36 cellular contexts compared by ENCODE assay signal in the genomic region with DNA sequence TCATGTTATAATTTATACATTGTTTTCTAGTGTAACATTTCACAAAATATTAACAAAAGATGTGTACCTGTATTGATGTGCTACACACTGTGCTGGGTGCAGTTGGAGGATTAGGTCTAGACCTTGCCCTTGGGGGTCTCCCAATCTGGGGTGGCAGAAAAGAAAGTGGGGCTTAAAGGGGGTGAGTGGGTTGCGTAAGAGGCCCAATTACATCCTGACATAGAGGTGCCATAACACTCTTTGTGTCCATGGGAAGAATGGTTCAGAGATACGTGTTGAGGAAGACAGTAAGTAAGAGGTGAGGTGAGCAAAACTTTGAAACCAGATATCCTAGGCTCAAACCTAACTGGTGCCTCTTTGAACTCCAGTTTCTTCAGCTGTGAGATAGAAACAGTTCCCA. TPM values are rescaled to one million over a fixed set of nuclear protein-coding genes. Genes with fewer than 3 reads are reported as not detected.
"Had no signal": no experiment of that assay in that cellular context is flagged by ENCODE, and none has a peak within 500 bp of the region (broad histone marks: within the 10 kb centered on the region; RNA-seq: fewer than 3 reads in every experiment).

No MANE protein-coding gene starts in this region.

- H3K9me3 Mint-ChIP-seq: activated CD4-positive, alpha-beta memory T cell treated with anti-CD3 and anti-CD28 coated beads for 36 hours; activated CD8-positive, alpha-beta T cell treated with anti-CD3 and anti-CD28 coated beads for 36 hours; activated T-cell treated with anti-CD3 and anti-CD28 coated beads, Interleukin-2, amount 50 U/mL, for 4 hours; activated T-cell treated with anti-CD3 and anti-CD28 coated beads, Interleukin-2, amount 50 U/mL, for 72 hours; activated T-helper 1 cell treated with anti-CD3 and anti-CD28 coated beads, Interleukin-12 subunit alpha, Interleukin-12 subunit beta, Interleukin-2, Interleukin-4 antibody, amounts not matched to agents 30 ng/mL and 10 ng/mL and 1 ng/mL, durations not matched to agents 14 hours and 24 hours and 36 hours; activated T-helper 17 cell treated with anti-CD3 and anti-CD28 coated beads, Interleukin-2, amount 50 U/mL, for 72 hours; central memory CD8-positive, alpha-beta T cell; T-helper 1 cell treated with Interleukin-12 subunit alpha and Interleukin-12 subunit beta and Interleukin-4 antibody, amounts not matched to agents 30 μg/mL and 1 μg/mL, for 36 hours; T-helper 2 cell treated with Interferon-gamma antibody and Interleukin-4, amounts not matched to agents 5 μg/mL and 100 μg/mL, for 36 hours had no signal

- H3K27me3 ChIP-seq: adrenal gland, cardiac muscle cell had no signal

- H3K27ac ChIP-seq: adrenal gland, cardiac muscle cell had no signal

- H3K27me3 Mint-ChIP-seq: activated CD4-positive, alpha-beta memory T cell treated with anti-CD3 and anti-CD28 coated beads for 36 hours; activated CD8-positive, alpha-beta T cell treated with anti-CD3 and anti-CD28 coated beads for 36 hours; activated naive CD8-positive, alpha-beta T cell treated with anti-CD3 and anti-CD28 coated beads for 36 hours; activated T-helper 17 cell treated with anti-CD3 and anti-CD28 coated beads, Interleukin-2, amount 50 U/mL, for 72 hours; central memory CD8-positive, alpha-beta T cell had no signal

- H3K4me1 ChIP-seq: adrenal gland had no signal

- H3K9me3 ChIP-seq: adrenal gland had no signal

- FAIRE-seq: bronchial epithelial cell had no signal

- DNase-seq: activated B cell treated with CpG ODN at 0.5 μM for 24 hours; activated CD4-positive, alpha-beta memory T cell treated with anti-CD3 and anti-CD28 coated beads for 36 hours; activated CD4-positive, alpha-beta T cell treated with anti-CD3 and anti-CD28 coated beads for 4 hours; activated CD4-positive, alpha-beta T cell treated with anti-CD3 and anti-CD28 coated beads, Interleukin-2, amount 10 ng/mL, durations not matched to agents 24 days and 14 days; activated CD4-positive, alpha-beta T cell treated with anti-CD3 and anti-CD28 coated beads, Interleukin-2, amount 50 U/mL, for 1 hour; activated CD4-positive, alpha-beta T cell treated with anti-CD3 and anti-CD28 coated beads, Interleukin-2, amount 50 U/mL, for 4 hours; activated CD4-positive, CD25-positive, alpha-beta regulatory T cell treated with anti-CD3 and anti-CD28 coated beads, Interleukin-2, amount 50 U/mL, for 72 hours; activated CD8-positive, alpha-beta memory T cell treated with anti-CD3 and anti-CD28 coated beads, Interleukin-2, amount 50 U/mL, for 4 hours; activated CD8-positive, alpha-beta T cell treated with anti-CD3 and anti-CD28 coated beads for 36 hours; activated effector memory CD4-positive, alpha-beta T cell treated with anti-CD3 and anti-CD28 coated beads, Interleukin-2, amount 50 U/mL, for 16 hours; activated gamma-delta T cell treated with Interleukin-2 at 50 U/mL for 16 hours; activated naive CD4-positive, alpha-beta T cell; activated naive CD4-positive, alpha-beta T cell treated with anti-CD3 and anti-CD28 coated beads for 36 hours; activated naive CD4-positive, alpha-beta T cell treated with anti-CD3 and anti-CD28 coated beads, Interleukin-2, amount 50 U/mL, for 16 hours; activated naive CD8-positive, alpha-beta T cell treated with anti-CD3 and anti-CD28 coated beads for 36 hours; activated T-cell treated with anti-CD3 and anti-CD28 coated beads for 4 hours; activated T-cell treated with anti-CD3 and anti-CD28 coated beads, Interleukin-2, amount 50 U/mL, for 1 hour; activated T-cell treated with anti-CD3 and anti-CD28 coated beads, Interleukin-2, amount 50 U/mL, for 4 hours; activated T-cell treated with anti-CD3 and anti-CD28 coated beads, Interleukin-2, amount 50 U/mL, for 72 hours; adrenal gland; amniotic stem cell; aorta; caudate nucleus; cerebellar nuclear complex; T-helper 1 cell; T-helper 2 cell; T-helper 9 cell had no signal

- H3K36me3 Mint-ChIP-seq: brain had no signal

- H3K27ac Mint-ChIP-seq: activated B cell treated with CpG ODN at 0.5 μM for 24 hours; activated CD4-positive, alpha-beta memory T cell treated with anti-CD3 and anti-CD28 coated beads for 36 hours; activated CD4-positive, alpha-beta T cell treated with anti-CD3 and anti-CD28 coated beads, Interleukin-2, amount 10 ng/mL, durations not matched to agents 24 days and 14 days; activated CD8-positive, alpha-beta T cell treated with anti-CD3 and anti-CD28 coated beads for 36 hours; activated naive CD4-positive, alpha-beta T cell treated with anti-CD3 and anti-CD28 coated beads for 36 hours; activated naive CD4-positive, alpha-beta T cell treated with anti-CD3 and anti-CD28 coated beads, Interleukin-2, amount 50 U/mL, for 72 hours; activated naive CD8-positive, alpha-beta T cell treated with anti-CD3 and anti-CD28 coated beads for 36 hours; activated T-cell treated with anti-CD3 and anti-CD28 coated beads, Interleukin-2, amount 50 U/mL, for 72 hours; activated T-helper 1 cell treated with anti-CD3 and anti-CD28 coated beads, Interleukin-12 subunit alpha, Interleukin-12 subunit beta, Interleukin-2, Interleukin-4 antibody, amounts not matched to agents 30 ng/mL and 10 ng/mL and 1 ng/mL, durations not matched to agents 14 hours and 24 hours and 36 hours; activated T-helper 17 cell treated with anti-CD3 and anti-CD28 coated beads, Interleukin-2, amount 50 U/mL, for 72 hours; brain; T-helper 1 cell treated with Interleukin-12 subunit alpha and Interleukin-12 subunit beta and Interleukin-4 antibody, amounts not matched to agents 30 μg/mL and 1 μg/mL, for 36 hours; T-helper 2 cell treated with Interferon-gamma antibody and Interleukin-4, amounts not matched to agents 5 μg/mL and 100 μg/mL, for 36 hours had no signal

- H3K4me3 ChIP-seq: adrenal gland, cardiac muscle cell had no signal

- ATAC-seq: activated CD8-positive, alpha-beta T cell treated with anti-CD3 and anti-CD28 coated beads for 36 hours; activated naive CD4-positive, alpha-beta T cell treated with anti-CD3 and anti-CD28 coated beads, Interleukin-2, amount 50 U/mL, for 72 hours; activated T-cell treated with anti-CD3 and anti-CD28 coated beads, Interleukin-2, amount 50 U/mL, for 4 hours; activated T-cell treated with anti-CD3 and anti-CD28 coated beads, Interleukin-2, amount 50 U/mL, for 72 hours; activated T-helper 17 cell treated with anti-CD3 and anti-CD28 coated beads, Interleukin-2, amount 50 U/mL, for 72 hours had no signal

- H3K36me3 ChIP-seq: adrenal gland, cardiac muscle cell had no signal

- H3K4me1 Mint-ChIP-seq: activated B cell treated with CpG ODN at 0.5 μM for 24 hours; activated CD4-positive, alpha-beta T cell treated with anti-CD3 and anti-CD28 coated beads, Interleukin-2, amount 10 ng/mL, durations not matched to agents 24 days and 14 days; activated naive CD8-positive, alpha-beta T cell treated with anti-CD3 and anti-CD28 coated beads for 36 hours; activated T-helper 17 cell treated with anti-CD3 and anti-CD28 coated beads, Interleukin-2, amount 50 U/mL, for 72 hours; brain; central memory CD8-positive, alpha-beta T cell had no signal

- H3K4me3 Mint-ChIP-seq: activated B cell treated with CpG ODN at 0.5 μM for 24 hours; activated CD4-positive, alpha-beta memory T cell treated with anti-CD3 and anti-CD28 coated beads for 36 hours; activated CD4-positive, alpha-beta T cell treated with anti-CD3 and anti-CD28 coated beads, Interleukin-2, amount 10 ng/mL, durations not matched to agents 24 days and 14 days; activated CD8-positive, alpha-beta T cell treated with anti-CD3 and anti-CD28 coated beads for 36 hours; activated naive CD4-positive, alpha-beta T cell treated with anti-CD3 and anti-CD28 coated beads for 36 hours; activated naive CD8-positive, alpha-beta T cell treated with anti-CD3 and anti-CD28 coated beads for 36 hours; activated T-cell treated with anti-CD3 and anti-CD28 coated beads, Interleukin-2, amount 50 U/mL, for 4 hours; activated T-cell treated with anti-CD3 and anti-CD28 coated beads, Interleukin-2, amount 50 U/mL, for 72 hours; activated T-helper 1 cell treated with anti-CD3 and anti-CD28 coated beads, Interleukin-12 subunit alpha, Interleukin-12 subunit beta, Interleukin-2, Interleukin-4 antibody, amounts not matched to agents 30 ng/mL and 10 ng/mL and 1 ng/mL, durations not matched to agents 14 hours and 24 hours and 36 hours; activated T-helper 17 cell treated with anti-CD3 and anti-CD28 coated beads, Interleukin-2, amount 50 U/mL, for 72 hours; brain; central memory CD8-positive, alpha-beta T cell; T-helper 1 cell treated with Interleukin-12 subunit alpha and Interleukin-12 subunit beta and Interleukin-4 antibody, amounts not matched to agents 30 μg/mL and 1 μg/mL, for 36 hours; T-helper 2 cell treated with Interferon-gamma antibody and Interleukin-4, amounts not matched to agents 5 μg/mL and 100 μg/mL, for 36 hours had no signal

RNA-seq across cellular contexts. Expression of gene DLEC1, which starts 31.0 kb away (rescaled TPM):
- polyA plus RNA-seq: cardiac muscle cell had no signal
